8 cellular contexts compared by ENCODE assay signal in genomic region chr3:33063651-33064051, GRCh38. TPM values are rescaled to one million over a fixed set of nuclear protein-coding genes. Genes with fewer than 3 reads are reported as not detected.
A peak's percentile ranks its signal among the peaks of the same experiment; 100 is the strongest.
DNase-seq lines count a peak whose midpoint lies in the region; ATAC-seq and TF ChIP-seq lines count a peak whose summit lies in the region.

No MANE protein-coding gene starts in this region.

- H4K20me1 ChIP-seq in OCI-LY1 (ENCODE audit: insufficient read depth, low read length) = no peaks in the 10 kb centered on the region

- H3K27ac ChIP-seq in OCI-LY1 (ENCODE audit: low read depth, low read length, poor library complexity, severe bottlenecking) = peak overlapping the region; percentile 58
- H3K27ac ChIP-seq in foreskin keratinocyte = no peak overlapping the region

- DNase-seq in activated naive CD4-positive, alpha-beta T cell treated with anti-CD3 and anti-CD28 coated beads, Interleukin-2, amount 50 U/mL, for 16 hours = peak; percentile 63
- peak; percentile 64 for DNase-seq in stimulated activated CD4-positive, alpha-beta T cell treated with anti-CD3 and anti-CD28 coated beads, Interleukin-2, amount 100 ng/mL, for 4 hours (ENCODE audit: low read depth)
- DNase-seq in glomerular visceral epithelial cell (ENCODE audit: extremely low spot score) = no peak
- no peak for DNase-seq in DMS79 treated with DMSO at 0.1 percent for 48 hours (lab: John Stamatoyannopoulos, UW)
- DNase-seq in foreskin keratinocyte = no peak

- H3K4me1 ChIP-seq in OCI-LY1 (ENCODE audit: insufficient read depth, low read length, severe bottlenecking) = peaks cover 43% of the 10 kb centered on the region
- no peaks in the 10 kb centered on the region for H3K4me1 ChIP-seq in foreskin keratinocyte

- no peaks in the 10 kb centered on the region for H3K79me2 ChIP-seq in OCI-LY1 (ENCODE audit: insufficient read depth, low read length)

- no peaks in the 10 kb centered on the region for H3K9me3 ChIP-seq in OCI-LY1 (ENCODE audit: low read length)

- no peak overlapping the region; the same call in 1 of the 2 replicates for H3K4me2 ChIP-seq in OCI-LY1 (ENCODE audit: low read length)

- no peaks in the 10 kb centered on the region for H3K9me2 ChIP-seq in OCI-LY1 (ENCODE audit: low read depth, low read length)

- no peaks in the 10 kb centered on the region for H3F3A ChIP-seq in OCI-LY1 (ENCODE audit: insufficient read depth, low read length)

- ATAC-seq in GM18907 (IDR thresholded peaks at IDR 0.05; ENCODE audit: unreplicated experiment) (peak; percentile 65), foreskin keratinocyte (no peak), HG03045 (IDR thresholded peaks at IDR 0.05; ENCODE audit: unreplicated experiment) (no peak)

- TF ChIP-seq CTCF in OCI-LY1 (IDR thresholded peaks at IDR 0.05; ENCODE audit: low read length) (no peak), foreskin keratinocyte (conservative IDR thresholded peaks at IDR 0.05) (no peak)

- no peak overlapping the region for H3K4me3 ChIP-seq in OCI-LY1 (ENCODE audit: low read depth, low read length, poor library complexity, severe bottlenecking)

- no peak overlapping the region for H2AFZ ChIP-seq in OCI-LY1 (ENCODE audit: low read length)

- H3K9ac ChIP-seq in OCI-LY1 (ENCODE audit: low read length) = no peak overlapping the region

- H3K36me3 ChIP-seq in OCI-LY1 (ENCODE audit: insufficient read depth, low read length) = peaks cover 6% of the 10 kb centered on the region; the same call in 1 of the 2 replicates

- H3K27me3 ChIP-seq in OCI-LY1 (ENCODE audit: insufficient read depth, low read length) = no peaks in the 10 kb centered on the region
- no peaks in the 10 kb centered on the region for H3K27me3 ChIP-seq in foreskin keratinocyte

RNA-seq across cellular contexts. Expression of gene GLB1, which starts 33.3 kb away (rescaled TPM):
- total RNA-seq in foreskin keratinocyte = 49.8 and 51.2 TPM in 2 replicates
- polyA plus RNA-seq in foreskin keratinocyte = 40.5 and 43.5 TPM in 2 replicates

RNA-seq across cellular contexts. Expression of gene TMPPE, which starts 33.3 kb away (rescaled TPM):
- 5.5 and 6.0 TPM in 2 replicates for total RNA-seq in foreskin keratinocyte
- polyA plus RNA-seq in foreskin keratinocyte = 0.30 and 0.31 TPM in 2 replicates

RNA-seq across cellular contexts. Expression of gene CRTAP, which starts 50.2 kb away (rescaled TPM):
- total RNA-seq in foreskin keratinocyte = 122 and 139 TPM in 2 replicates
- 116 and 138 TPM in 2 replicates for polyA plus RNA-seq in foreskin keratinocyte

Comparison
In these comparisons a context has a peak if more than half of its experiments do, and no peak if none do; other contexts are left out.
1. DNase-seq: peak in activated naive CD4-positive, alpha-beta T cell treated with anti-CD3 and anti-CD28 coated beads, Interleukin-2, amount 50 U/mL, for 16 hours (single experiment) and stimulated activated CD4-positive, alpha-beta T cell treated with anti-CD3 and anti-CD28 coated beads, Interleukin-2, amount 100 ng/mL, for 4 hours (single experiment); none in glomerular visceral epithelial cell (single experiment), DMS79 treated with DMSO at 0.1 percent for 48 hours (single experiment) and foreskin keratinocyte (0 of 2).